1 cellular context compared by ENCODE assay signal in genomic region chr19:48489608-48490216, GRCh38.
A peak's percentile ranks its signal among the peaks of the same experiment; 100 is the strongest.
TF ChIP-seq lines count a peak whose summit lies in the region.

No MANE protein-coding gene starts in this region.

TF ChIP-seq in IMR-90, 13 proteins besides CTCF, POLR2A, EP300 and RAD21:
- TF ChIP-seq MAZ (IDR thresholded peaks at IDR 0.05; ENCODE audit: borderline replicate concordance, low read depth, low read length), result no peak
- peak; percentile 10; the same call in 1 of the 2 replicates for TF ChIP-seq BHLHE40 (IDR thresholded peaks at IDR 0.05; ENCODE audit: low read depth, low read length)
- TF ChIP-seq MXI1 (IDR thresholded peaks at IDR 0.05; ENCODE audit: borderline replicate concordance, low read depth, low read length), result no peak
- peak; percentile 59 for TF ChIP-seq SMC3 (IDR thresholded peaks at IDR 0.05; ENCODE audit: low read depth, low read length)
